13 cellular contexts compared by ENCODE assay signal in the genomic region with DNA sequence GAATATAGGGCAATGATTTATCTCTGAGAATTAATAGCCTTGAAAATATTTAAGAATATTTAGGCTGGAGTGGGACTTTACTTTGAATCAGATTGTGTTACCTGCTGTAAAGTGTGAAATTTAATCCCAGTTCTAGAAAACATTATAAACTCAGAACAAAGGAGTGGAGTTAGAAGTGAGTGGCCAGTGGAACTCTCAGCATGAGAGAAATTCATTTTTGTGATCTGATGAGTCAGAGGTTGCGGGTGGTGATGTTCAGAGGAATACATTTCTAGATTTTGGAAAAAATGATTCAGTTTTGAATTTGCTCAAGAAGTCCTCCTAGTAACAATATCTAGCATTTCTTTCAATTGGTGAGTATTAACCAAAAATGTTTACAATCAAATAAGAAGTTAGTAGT.
DNase-seq lines count a peak whose midpoint lies in the region; ATAC-seq and TF ChIP-seq lines count a peak whose summit lies in the region.
"Had no signal": no experiment of that assay in that cellular context is flagged by ENCODE, and none has a peak within 500 bp of the region (broad histone marks: within the 10 kb centered on the region; RNA-seq: fewer than 3 reads in every experiment).

No MANE protein-coding gene starts in this region.

- intact Hi-C loops in left lung (cut with DNase I) (no loop called here), colonic mucosa (cut with DNase I) (no loop called here)

- H3K27me3 Mint-ChIP-seq in activated naive CD8-positive, alpha-beta T cell = no peaks in the 10 kb centered on the region
- H3K27me3 Mint-ChIP-seq: CD4-positive, alpha-beta T cell had no signal

- H3K4me1 ChIP-seq in left lung (peaks cover 19 to 35% of the 10 kb centered on the region in 2 donors), colonic mucosa (no peaks in the 10 kb centered on the region)

- ATAC-seq in left lung = peak; percentile 31
- ATAC-seq in HG02840 (IDR thresholded peaks at IDR 0.05; ENCODE audit: low FRiP score, unreplicated experiment) = no peak

- peaks cover 2% of the 10 kb centered on the region for H3K36me3 Mint-ChIP-seq in activated naive CD8-positive, alpha-beta T cell

- H3K27ac Mint-ChIP-seq in activated naive CD8-positive, alpha-beta T cell = peak overlapping the region; percentile 79
- H3K27ac Mint-ChIP-seq: CD4-positive, alpha-beta T cell had no signal

- no peak overlapping the region for H3K9ac ChIP-seq in colonic mucosa (ENCODE audit: low read depth in 2 of 2, low read length in 2 of 2)

- no peaks in the 10 kb centered on the region for H3K27me3 ChIP-seq in left lung
- H3K27me3 ChIP-seq in colonic mucosa = no peaks in the 10 kb centered on the region
- H3K27me3 ChIP-seq: right atrium auricular region had no signal

- H3K36me3 ChIP-seq in left lung (no peaks in the 10 kb centered on the region), colonic mucosa (no peaks in the 10 kb centered on the region)
- H3K36me3 ChIP-seq: right atrium auricular region had no signal

- H3K27ac ChIP-seq in left lung (no peak overlapping the region), colonic mucosa (no peak overlapping the region)
- H3K27ac ChIP-seq: right atrium auricular region had no signal

- no peak for TF ChIP-seq CTCF in left lung (IDR thresholded peaks at IDR 0.05)
- TF ChIP-seq CTCF in colonic mucosa (IDR thresholded peaks at IDR 0.05) = no peak

- H3K4me3 Mint-ChIP-seq in activated naive CD8-positive, alpha-beta T cell = peak overlapping the region; percentile 10
- H3K4me3 Mint-ChIP-seq: CD4-positive, alpha-beta T cell had no signal

- no peaks in the 10 kb centered on the region for H3K9me3 ChIP-seq in left lung
- no peaks in the 10 kb centered on the region for H3K9me3 ChIP-seq in colonic mucosa
- H3K9me3 ChIP-seq: right atrium auricular region had no signal

- peaks cover 74% of the 10 kb centered on the region for H3K4me1 Mint-ChIP-seq in activated naive CD8-positive, alpha-beta T cell (ENCODE audit: low read depth)

- H3K9me3 Mint-ChIP-seq in activated naive CD8-positive, alpha-beta T cell (ENCODE audit: low read depth) = no peaks in the 10 kb centered on the region
- H3K9me3 Mint-ChIP-seq: CD4-positive, alpha-beta T cell had no signal

- peak; percentile 23 for DNase-seq in stimulated activated naive CD4-positive, alpha-beta T cell treated with Interleukin-2 at 50 U/mL for 16 hours (lab: John Stamatoyannopoulos, UW)
- no peak for DNase-seq in stimulated activated naive CD4-positive, alpha-beta T cell (lab: John Stamatoyannopoulos, UW)
- DNase-seq in left lung (no peak), SKM-1 treated with dmso at 0.1 percent for 144 hours (lab: John Stamatoyannopoulos, UW; ENCODE audit: unreplicated experiment) (no peak), NCI-H2196 treated with DMSO at 0.1 percent for 48 hours (lab: John Stamatoyannopoulos, UW; ENCODE audit: unreplicated experiment) (no peak), colonic mucosa (no peak)
- DNase-seq: activated CD8-positive, alpha-beta memory T cell treated with anti-CD3 and anti-CD28 coated beads, Interleukin-2, amount 50 U/mL, for 4 hours; CD4-positive, alpha-beta T cell; midbrain; SW 1271 had no signal

- H3K4me3 ChIP-seq in left lung = no peak overlapping the region
- H3K4me3 ChIP-seq in colonic mucosa = no peak overlapping the region
- H3K4me3 ChIP-seq: right atrium auricular region had no signal
